Comparison of ENCODE assay signal across 8 cellular contexts in genomic region chr1:163174524-163175437, GRCh38. TPM values are rescaled to one million over a fixed set of nuclear protein-coding genes. Genes with fewer than 3 reads are reported as not detected.
A peak's percentile ranks its signal among the peaks of the same experiment; 100 is the strongest.
DNase-seq lines count a peak whose midpoint lies in the region; ATAC-seq, FAIRE-seq and TF ChIP-seq lines count a peak whose summit lies in the region.

No MANE protein-coding gene starts in this region.

- no peaks in the 10 kb centered on the region for H3K9me1 ChIP-seq in keratinocyte (ENCODE audit: control insufficient read depth, extremely low read depth, insufficient read depth, low read length)

- no peaks in the 10 kb centered on the region for H3K27me3 Mint-ChIP-seq in MCF 10A (ENCODE audit: insufficient read depth, unreplicated experiment)

- no peaks in the 10 kb centered on the region for H3K36me3 Mint-ChIP-seq in MCF 10A (ENCODE audit: insufficient read depth, unreplicated experiment)

- CTCF ChIA-PET in A549 (lab: Yijun Ruan, JAX) = interaction anchor here (0.6 to 3.9 kb wide), 40 partner anchors 8 to 339 kb away, joined by 3 to 26 read pairs (median 4); partner anchors contain the start of genes CCDC190, RGS4 and RGS5
- CTCF ChIA-PET in MCF 10A (lab: Yijun Ruan, JAX) = interaction anchor here (0.6 to 8.3 kb wide), 103 partner anchors 8 to 1702 kb away, joined by 3 to 148 read pairs (median 5); partner anchors contain the start of genes CCDC190, DDR2, NUF2 and RGS4

- peak; percentile 74 to 77 for TF ChIP-seq RAD21 in A549 (conservative IDR thresholded peaks at IDR 0.05 in 1 of 2, IDR thresholded peaks at IDR 0.05 in 1 of 2)

- BruUV-seq in MCF 10A (replicated peaks; lab: Mats Ljungman, UMichigan) = no TSS peak

- H3K4me1 Mint-ChIP-seq in MCF 10A (ENCODE audit: insufficient read depth, unreplicated experiment) = peaks cover 19% of the 10 kb centered on the region

- intact Hi-C loops in MCF 10A (cut with micrococcal nuclease) = loop anchor here (1.0 to 5.0 kb wide), 6 partner anchors 102 to 1117 kb away; no protein-coding TSS in a partner anchor

- no peaks in the 10 kb centered on the region for H3K9me2 ChIP-seq in SU-DHL-6 (replicated peaks; ENCODE audit: insufficient read depth, low read length)

- H3K9me3 ChIP-seq in A549 = no peaks in the 10 kb centered on the region
- no peaks in the 10 kb centered on the region for H3K9me3 ChIP-seq in SU-DHL-6 (ENCODE audit: insufficient read depth, low read length)
- H3K9me3 ChIP-seq in keratinocyte (ENCODE audit: control insufficient read depth, low read depth, low read length) = no peaks in the 10 kb centered on the region

- no peaks in the 10 kb centered on the region for H3K79me2 ChIP-seq in SU-DHL-6 (ENCODE audit: insufficient read depth, low read length)
- no peaks in the 10 kb centered on the region for H3K79me2 ChIP-seq in keratinocyte (ENCODE audit: control insufficient read depth, insufficient read depth, low read length)

- DNase-seq in A549 (ENCODE audit: low read depth in 1 of 2, low spot score in 1 of 2) (peak; percentile 26 to 48), GM18507 (ENCODE audit: extremely low spot score, insufficient read length, low read depth) (peak; percentile 14), NCI-H128 (lab: John Stamatoyannopoulos, UW; ENCODE audit: unreplicated experiment) (peak; percentile 46), MCF 10A (ENCODE audit: unreplicated experiment) (peak; percentile 73), keratinocyte (ENCODE audit: low read depth, low spot score) (no peak)
- peak; percentile 2 for DNase-seq in stimulated activated CD4-positive, alpha-beta T cell treated with anti-CD3 and anti-CD28 coated beads, Interleukin-2, amount 100 ng/mL, for 4 hours (ENCODE audit: low read depth)

- TF ChIP-seq POLR2A in A549 (IDR thresholded peaks at IDR 0.05; ENCODE audit: low read length) = no peak

- H3K27ac Mint-ChIP-seq in MCF 10A (ENCODE audit: low read depth, unreplicated experiment) = no peak overlapping the region

- H3F3A ChIP-seq in SU-DHL-6 (ENCODE audit: insufficient read depth) = no peaks in the 10 kb centered on the region

- TF ChIP-seq CTCF in A549 (IDR thresholded peaks at IDR 0.05) (peak; percentile 86), SU-DHL-6 (IDR thresholded peaks at IDR 0.05; ENCODE audit: insufficient read depth, low read length, poor library complexity, severe bottlenecking) (peak; percentile 80), MCF 10A (IDR thresholded peaks at IDR 0.05; ENCODE audit: unreplicated experiment) (peak; percentile 95), keratinocyte (optimal IDR thresholded peaks at IDR 0.05 in 1 of 3, IDR thresholded peaks at IDR 0.05 in 1 of 3, conservative IDR thresholded peaks at IDR 0.05 in 1 of 3; ENCODE audit: extremely low read depth in 1 of 3, insufficient read depth in 2 of 3, low read length in 3 of 3) (peak; percentile 79 to 92 (median 85))

- dilution Hi-C loops in keratinocyte (cut with MboI; ENCODE audit: extremely low pct_ligation_motif_present, low sequenced_read_pairs) = no loop called here

- peak overlapping the region; percentile 0 for H3K4me3 Mint-ChIP-seq in MCF 10A (ENCODE audit: unreplicated experiment)

- H3K36me3 ChIP-seq in SU-DHL-6 (ENCODE audit: low read length) = no peaks in the 10 kb centered on the region
- no peaks in the 10 kb centered on the region for H3K36me3 ChIP-seq in keratinocyte (ENCODE audit: control insufficient read depth in 2 of 2, extremely low read depth in 1 of 2, insufficient read depth in 2 of 2, low read length in 2 of 2)

- TF ChIP-seq EP300 in A549 (IDR thresholded peaks at IDR 0.05) = no peak

- FAIRE-seq in A549 (lab: Jason Lieb, UNC) (no peak), GM18507 (lab: Jason Lieb, UNC) (peak; percentile 70), keratinocyte (lab: Jason Lieb, UNC) (no peak)

- H3K9ac ChIP-seq in SU-DHL-6 (ENCODE audit: low read length) (no peak overlapping the region), keratinocyte (ENCODE audit: control insufficient read depth, extremely low read depth, insufficient read depth, low read length) (no peak overlapping the region)

- H3K4me3 ChIP-seq in A549 (no peak overlapping the region), SU-DHL-6 (ENCODE audit: insufficient read depth, low read length, poor library complexity, severe bottlenecking) (no peak overlapping the region), keratinocyte (ENCODE audit: control insufficient read depth in 2 of 3, extremely low read depth in 1 of 3, insufficient read depth in 2 of 3, low read depth in 1 of 3, low read length in 3 of 3) (no peak overlapping the region)

- H3K4me2 ChIP-seq in A549 = peak overlapping the region; percentile 61
- H3K4me2 ChIP-seq in SU-DHL-6 (ENCODE audit: low read depth, low read length, poor library complexity, severe bottlenecking) = no peak overlapping the region
- H3K4me2 ChIP-seq in keratinocyte (ENCODE audit: control insufficient read depth, extremely low read depth, insufficient read depth, low read depth, low read length) = peak overlapping the region; percentile 72

- no peak overlapping the region for H3K27ac ChIP-seq in A549
- no peak overlapping the region for H3K27ac ChIP-seq in SU-DHL-6 (ENCODE audit: low read depth, low read length)
- no peak overlapping the region for H3K27ac ChIP-seq in keratinocyte (ENCODE audit: control insufficient read depth, insufficient read depth, low read length)

- H3K27me3 ChIP-seq in SU-DHL-6 (ENCODE audit: low read length) = no peaks in the 10 kb centered on the region
- H3K27me3 ChIP-seq in keratinocyte (ENCODE audit: control insufficient read depth, extremely low read depth, insufficient read depth, low read length) = no peaks in the 10 kb centered on the region

- H2AFZ ChIP-seq in SU-DHL-6 (ENCODE audit: low read depth, low read length, severe bottlenecking) = no peak overlapping the region
- peak overlapping the region; percentile 77 for H2AFZ ChIP-seq in keratinocyte (ENCODE audit: control insufficient read depth, low read length)

- H4K20me1 ChIP-seq in SU-DHL-6 (ENCODE audit: low read depth, low read length) = no peaks in the 10 kb centered on the region
- no peaks in the 10 kb centered on the region for H4K20me1 ChIP-seq in keratinocyte (ENCODE audit: control insufficient read depth, extremely low read depth, insufficient read depth, low read length)

- peaks cover 4% of the 10 kb centered on the region; the same call in 1 of the 3 replicates for H3K4me1 ChIP-seq in A549
- H3K4me1 ChIP-seq in keratinocyte (ENCODE audit: control insufficient read depth, extremely low read depth, insufficient read depth, low read length) = peaks cover 2% of the 10 kb centered on the region

- ATAC-seq in A549 = peak; percentile 86 to 91
- no peak for ATAC-seq in GM21447 (IDR thresholded peaks at IDR 0.05; ENCODE audit: unreplicated experiment)

- 23% methylated on average over 18 of the region's 18 CpGs for WGBS in A549 (ENCODE audit: missing lambda C conversion rate)

- H3K9me3 Mint-ChIP-seq in MCF 10A (ENCODE audit: unreplicated experiment) = no peaks in the 10 kb centered on the region

- POLR2A ChIA-PET in A549 (lab: Yijun Ruan, JAX) = no interaction called here
- POLR2A ChIA-PET in MCF 10A (lab: Yijun Ruan, JAX) = interaction anchor here (0.9 to 1.6 kb wide), 2 partner anchors 267 to 321 kb away, joined by 4 read pairs; no protein-coding TSS in a partner anchor

TF ChIP-seq in A549, 52 proteins besides CTCF, POLR2A, EP300 and RAD21:
- TF ChIP-seq NR3C1 (IDR thresholded peaks at IDR 0.05) (no peak), EHF (CRISPR knock-in tag; IDR thresholded peaks at IDR 0.05) (no peak), SMC3 (IDR thresholded peaks at IDR 0.05) (peak; percentile 85), CBX2 (IDR thresholded peaks at IDR 0.05; ENCODE audit: borderline replicate concordance, low read depth) (no peak)

RNA-seq across cellular contexts. Expression of gene RGS5, which starts 27.9 kb away (rescaled TPM):
- polyA plus RNA-seq in A549 (2011; rRNA removed) (6.5 TPM in 2 replicates), A549 (2017; fragmentation: RNase III; extraction: RNeasy Plus Mini Kit Qiagen cat#74134 plus additional on column Dnase treatment) (2.1 to 2.6 TPM (median 2.2 TPM) in 3 replicates), keratinocyte (2.1 to 4.1 TPM (median 2.7 TPM) in 3 replicates)
- polyA plus RNA-seq in A549 (2012; cell fraction: cytosol; rRNA removed) = 0.52 and 0.67 TPM in 2 replicates
- polyA plus RNA-seq in A549 (2012; cell fraction: nucleus; rRNA removed) = 0.11 and 0.37 TPM in 2 replicates
- 1.4 and 3.1 TPM in 2 replicates for polyA minus RNA-seq in A549 (2011; rRNA and poly(A)+ RNA removed)
- total RNA-seq in MCF 10A (2022) = 12.9 and 14.1 TPM in 2 replicates
- 1.3 TPM for polyA plus RNA-seq in keratinocyte (2011; ENCODE audit: low read depth)
- polyA plus RNA-seq in keratinocyte (2011; cell fraction: cytosol; rRNA removed) = 2.2 and 3.2 TPM in 2 replicates
- 1.8 and 3.2 TPM in 2 replicates for polyA plus RNA-seq in keratinocyte (2011; cell fraction: nucleus; rRNA removed)
- polyA plus RNA-seq in keratinocyte (2012; ENCODE audit: low replicate concordance) = 1.9 and 2.5 TPM in 2 replicates
- polyA minus RNA-seq in keratinocyte = 2.1 to 2.4 TPM in 2 of 3 replicates, not detected in the other
- not detected for polyA minus RNA-seq in keratinocyte (2011; cell fraction: cytosol; rRNA and poly(A)+ RNA removed)
- polyA minus RNA-seq in keratinocyte (2011; cell fraction: nucleus; rRNA and poly(A)+ RNA removed) = 1.3 and 2.8 TPM in 2 replicates
